ENCODE assay signal across 8 cellular contexts in the genomic region with DNA sequence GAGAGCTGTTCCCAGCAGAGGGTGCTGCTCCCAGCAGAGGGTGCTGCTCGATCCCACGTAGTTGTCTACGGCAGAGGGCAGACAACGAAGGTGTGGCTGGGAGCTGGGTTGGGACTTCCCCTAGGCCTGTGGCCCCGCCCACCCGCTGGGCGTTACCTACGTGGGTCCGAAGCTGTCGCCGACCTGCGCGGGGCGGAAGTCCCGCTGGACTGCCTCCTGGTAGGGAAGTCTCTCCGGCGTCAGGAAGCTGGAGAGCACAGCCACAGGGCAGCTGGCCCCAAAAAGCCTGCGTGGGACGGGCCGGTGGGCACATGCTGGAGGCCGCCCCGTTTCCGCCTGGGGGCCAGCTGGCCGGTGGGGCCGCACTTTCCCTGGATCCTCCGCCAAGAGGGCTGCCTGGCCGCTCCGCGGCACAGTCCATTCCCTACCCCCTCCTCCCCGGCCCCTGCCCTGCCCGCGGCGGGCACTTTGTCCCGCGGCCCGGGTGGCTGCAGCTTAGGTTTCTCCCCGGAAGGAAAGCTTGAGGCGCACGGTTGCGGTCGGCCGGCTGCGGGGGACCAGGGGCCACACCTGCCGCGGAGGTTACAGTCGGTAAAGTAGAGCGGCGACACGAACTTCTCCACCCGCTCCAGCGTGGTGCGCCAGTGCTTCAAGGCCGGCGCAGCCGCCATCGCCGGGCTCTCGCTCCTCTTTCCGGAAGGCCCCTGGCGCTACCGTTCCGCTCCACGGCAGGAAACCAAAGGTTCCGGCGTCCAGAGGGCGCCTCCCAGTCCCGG. TPM values are rescaled to one million over a fixed set of nuclear protein-coding genes. Genes with fewer than 3 reads are reported as not detected.
DNase-seq lines count a peak whose midpoint lies in the region; TF ChIP-seq lines count a peak whose summit lies in the region.

A gene (minus strand): TSS at position 695 of the 776 bp plus-strand sequence. CDS start 24 bp downstream, at position 671.

- peak; percentile 73 for TF ChIP-seq CTCF in GM20000 (IDR thresholded peaks at IDR 0.05; ENCODE audit: extremely low read depth, missing control alignments)

- DNase-seq in COR-L47 (lab: John Stamatoyannopoulos, UW) = peak; percentile 97
- peak; percentile 97 for DNase-seq in GM20000 (ENCODE audit: low spot score)
- DNase-seq in HT-29 (ENCODE audit: low spot score) = peak; percentile 99
- DNase-seq in NK-92 treated with Interleukin-12 subunit alpha and Interleukin-12 subunit beta, amount 100 ng/mL, for 24 hours (lab: John Stamatoyannopoulos, UW) = peak; percentile 97
- DNase-seq in activated CD8-positive, alpha-beta memory T cell treated with anti-CD3 and anti-CD28 coated beads for 24 hours = peak; percentile 97
- DNase-seq in effector CD8-positive, alpha-beta T cell (lab: John Stamatoyannopoulos, UW) = peak; percentile 82
- peak; percentile 95 to 98 for DNase-seq in lung microvascular endothelial cell (ENCODE audit: low read depth in 2 of 2)
- DNase-seq in stimulated activated CD4-positive, alpha-beta T cell treated with anti-CD3 and anti-CD28 coated beads, TNF-alpha, amount 100 ng/mL, for 48 hours (ENCODE audit: low read depth in 3 of 3) = peak; percentile 91 to 93 (median 92)

RNA-seq across cellular contexts. Expression of the gene that starts here (rescaled TPM):
- total RNA-seq in HT-29 (2014; rRNA removed; shearing (Covaris generic)) = 200 and 234 TPM in 2 replicates
- 74.8 and 140 TPM in 2 replicates for total RNA-seq in lung microvascular endothelial cell

Comparison
In these comparisons a context has a peak if more than half of its experiments do, and no peak if none do; other contexts are left out.
1. Peak in every context shown above with its lines: DNase-seq.